ENCODE assay signal across 12 cellular contexts in genomic region chr6:11744753-11745152, GRCh38. TPM values are rescaled to one million over a fixed set of nuclear protein-coding genes. Genes with fewer than 3 reads are reported as not detected.
DNase-seq lines count a peak whose midpoint lies in the region; ATAC-seq and TF ChIP-seq lines count a peak whose summit lies in the region.
"Had no signal": no experiment of that assay in that cellular context is flagged by ENCODE, and none has a peak within 500 bp of the region (broad histone marks: within the 10 kb centered on the region; RNA-seq: fewer than 3 reads in every experiment).

No MANE protein-coding gene starts in this region.

- H3K27ac ChIP-seq in AG04450 (ENCODE audit: low read depth, low read length), result no peak overlapping the region
- H3K27ac ChIP-seq in osteoblast (ENCODE audit: low read depth, low read length), result peak overlapping the region; percentile 46

- peak overlapping the region; percentile 39 for H2AFZ ChIP-seq in osteoblast (ENCODE audit: low read length)

- ATAC-seq in HG03095 (IDR thresholded peaks at IDR 0.05; ENCODE audit: unreplicated experiment), result no peak

- CTCF ChIA-PET in AG04450 (lab: Charles Lee), result no interaction called here

- H3K4me1 ChIP-seq in osteoblast (ENCODE audit: insufficient read depth, low read length), result peaks cover 8% of the 10 kb centered on the region

- no peak overlapping the region for H3K4me3 ChIP-seq in AG04450 (ENCODE audit: low read depth, low read length)
- H3K4me3 ChIP-seq in osteoblast (ENCODE audit: insufficient read depth, low read length), result no peak overlapping the region

- H3K4me2 ChIP-seq in osteoblast (ENCODE audit: insufficient read depth, low read length), result no peak overlapping the region

- no peaks in the 10 kb centered on the region for H4K20me1 ChIP-seq in osteoblast (ENCODE audit: insufficient read depth, low read length)

- DNase-seq in AG04450 (ENCODE audit: low read depth, low spot score) (peak; percentile 21), RPMI7951 (ENCODE audit: low read depth) (peak; percentile 96), foreskin melanocyte (peak; percentile 87), osteoblast (ENCODE audit: insufficient read length, low spot score, missing footprints) (no peak), HK-2 (ENCODE audit: unreplicated experiment) (no peak), putamen (ENCODE audit: low spot score) (no peak), HuH-7.5 (ENCODE audit: low spot score) (no peak)
- DNase-seq: ACHN; activated CD4-positive, alpha-beta T cell treated with anti-CD3 and anti-CD28 coated beads for 48 hours; NCI-H1930; RPMI8226 had no signal

- no peaks in the 10 kb centered on the region for H3K36me3 ChIP-seq in osteoblast (ENCODE audit: insufficient read depth, low read length)

- no peaks in the 10 kb centered on the region for H3K9me3 ChIP-seq in AG04450 (ENCODE audit: control insufficient read depth, insufficient read depth, low read length)
- no peaks in the 10 kb centered on the region for H3K9me3 ChIP-seq in osteoblast (ENCODE audit: low read depth, low read length)

- POLR2A ChIA-PET in AG04450 (lab: Yijun Ruan, JAX), result no interaction called here

- H3K79me2 ChIP-seq in osteoblast (ENCODE audit: insufficient read depth, low read length), result no peaks in the 10 kb centered on the region

- H3K27me3 ChIP-seq in AG04450 (ENCODE audit: control insufficient read depth, insufficient read depth, low read length) (no peaks in the 10 kb centered on the region), osteoblast (ENCODE audit: insufficient read depth, low read length) (no peaks in the 10 kb centered on the region)

- TF ChIP-seq CTCF in AG04450 (IDR thresholded peaks at IDR 0.05; ENCODE audit: low read depth, low read length) (no peak), osteoblast (IDR thresholded peaks at IDR 0.05; ENCODE audit: extremely low read depth, low read depth, low read length) (no peak)

RNA-seq across cellular contexts. Expression of gene ADTRP, which starts 33.9 kb away (rescaled TPM):
- polyA plus RNA-seq in AG04450 (2011; rRNA removed), result 0.33 and 0.48 TPM in 2 replicates
- 0.48 and 0.51 TPM in 2 replicates for polyA minus RNA-seq in AG04450 (2011; rRNA and poly(A)+ RNA removed)
- total RNA-seq in RPMI7951 (2014; rRNA removed; shearing (Covaris generic)), result 0.48 and 0.98 TPM in 2 replicates
- 0.72 and 1.2 TPM in 2 replicates for total RNA-seq in osteoblast

Comparison
In these comparisons a context has a peak if more than half of its experiments do, and no peak if none do; other contexts are left out.
1. DNase-seq: peak in AG04450 (single experiment), RPMI7951 (single experiment) and foreskin melanocyte (single experiment); none in osteoblast (single experiment), HK-2 (single experiment), putamen (single experiment) and HuH-7.5 (single experiment).